In genomic region chr5:107361945-107362344, GRCh38 we compare ENCODE assay signal across 12 cellular contexts.
A peak's percentile ranks its signal among the peaks of the same experiment; 100 is the strongest.
DNase-seq lines count a peak whose midpoint lies in the region; ATAC-seq lines count a peak whose summit lies in the region.
"Had no signal": no experiment of that assay in that cellular context is flagged by ENCODE, and none has a peak within 500 bp of the region (broad histone marks: within the 10 kb centered on the region; RNA-seq: fewer than 3 reads in every experiment).

No MANE protein-coding gene starts in this region.

- H2AFZ ChIP-seq in mesenchymal stem cell (ENCODE audit: low read depth, low read length), result no peak overlapping the region
- H2AFZ ChIP-seq: PC-9 had no signal

- H4K91ac ChIP-seq in mesenchymal stem cell (ENCODE audit: low read length), result no peak overlapping the region

- WGBS in mesenchymal stem cell, result 84% methylated on average over 4 of the region's 4 CpGs

- H3K4me1 Mint-ChIP-seq in stimulated activated naive CD8-positive, alpha-beta T cell treated with anti-CD3 and anti-CD28 coated beads, Interleukin-15, amount 100 ng/mL, for 72 hours, result peaks cover 6% of the 10 kb centered on the region

- H2BK5ac ChIP-seq in mesenchymal stem cell (ENCODE audit: low read depth, low read length, poor library complexity, severe bottlenecking), result no peak overlapping the region

- H3K4me2 ChIP-seq in mesenchymal stem cell (ENCODE audit: low read length, poor library complexity, severe bottlenecking), result no peak overlapping the region
- H3K4me2 ChIP-seq: PC-9 had no signal

- H2BK12ac ChIP-seq in mesenchymal stem cell (ENCODE audit: low read length in 2 of 2), result peak overlapping the region in 1 of 2 experiments; percentile 57

- H3K9ac ChIP-seq in mesenchymal stem cell (ENCODE audit: low read length), result peak overlapping the region; percentile 21

- no peaks in the 10 kb centered on the region for H3K27me3 Mint-ChIP-seq in stimulated activated naive CD8-positive, alpha-beta T cell treated with anti-CD3 and anti-CD28 coated beads, Interleukin-15, amount 100 ng/mL, for 72 hours

- no peak for ATAC-seq in HG02588 (IDR thresholded peaks at IDR 0.05; ENCODE audit: unreplicated experiment)
- no peak for ATAC-seq in GM21576 (IDR thresholded peaks at IDR 0.05; ENCODE audit: unreplicated experiment)
- ATAC-seq in stimulated activated naive CD8-positive, alpha-beta T cell treated with anti-CD3 and anti-CD28 coated beads, Interleukin-15, amount 100 ng/mL, for 72 hours, result no peak

- no peak overlapping the region for H3K27ac ChIP-seq in epithelial cell of prostate
- no peak overlapping the region for H3K27ac ChIP-seq in mesenchymal stem cell (ENCODE audit: low read length, poor library complexity, severe bottlenecking)
- H3K27ac ChIP-seq: PC-9 had no signal

- peaks cover 3% of the 10 kb centered on the region for H3K4me1 ChIP-seq in mesenchymal stem cell (ENCODE audit: control insufficient read depth, insufficient read depth, low read depth, low read length)

- no peak overlapping the region for H3K23ac ChIP-seq in mesenchymal stem cell (ENCODE audit: low read length in 2 of 2)

- H3K9me3 Mint-ChIP-seq in stimulated activated naive CD8-positive, alpha-beta T cell treated with anti-CD3 and anti-CD28 coated beads, Interleukin-15, amount 100 ng/mL, for 72 hours, result no peaks in the 10 kb centered on the region

- H3K79me1 ChIP-seq in mesenchymal stem cell (replicated peaks; ENCODE audit: low read length, poor library complexity, severe bottlenecking), result no peaks in the 10 kb centered on the region

- no peaks in the 10 kb centered on the region for H3K27me3 ChIP-seq in mesenchymal stem cell (ENCODE audit: control insufficient read depth in 1 of 2, insufficient read depth in 1 of 2, low read length in 2 of 2)

- H4K8ac ChIP-seq in mesenchymal stem cell (ENCODE audit: low read length), result no peak overlapping the region

- no peak overlapping the region for H3K27ac Mint-ChIP-seq in stimulated activated naive CD8-positive, alpha-beta T cell treated with anti-CD3 and anti-CD28 coated beads, Interleukin-15, amount 100 ng/mL, for 72 hours

- no peak overlapping the region for H3K4me3 ChIP-seq in mesenchymal stem cell (ENCODE audit: insufficient read depth in 1 of 2, low read depth in 1 of 2, low read length in 2 of 2)
- H3K4me3 ChIP-seq: PC-9 had no signal

- no peak overlapping the region for H2AK5ac ChIP-seq in mesenchymal stem cell (ENCODE audit: low read length, severe bottlenecking)

- no peak overlapping the region for H3K4me3 Mint-ChIP-seq in stimulated activated naive CD8-positive, alpha-beta T cell treated with anti-CD3 and anti-CD28 coated beads, Interleukin-15, amount 100 ng/mL, for 72 hours

- no peak overlapping the region for H2BK15ac ChIP-seq in mesenchymal stem cell (ENCODE audit: low read depth, poor library complexity, severe bottlenecking)

- H2BK120ac ChIP-seq in mesenchymal stem cell (ENCODE audit: low read depth, low read length), result no peak overlapping the region

- H3K9me3 ChIP-seq in mesenchymal stem cell (ENCODE audit: control insufficient read depth, low read length), result no peaks in the 10 kb centered on the region

- no peak overlapping the region for H3K14ac ChIP-seq in mesenchymal stem cell (ENCODE audit: low read length in 2 of 2)

- DNase-seq in AG20443 (ENCODE audit: low spot score) (peak; percentile 23), NOMO-1 treated with DMSO at 0.1 percent for 48 hours (lab: John Stamatoyannopoulos, UW; ENCODE audit: unreplicated experiment) (peak; percentile 96), epithelial cell of prostate (ENCODE audit: low read depth, low spot score) (peak; percentile 56), mesenchymal stem cell (peak; percentile 72), GF-D8 (lab: John Stamatoyannopoulos, UW) (no peak)
- no peak for DNase-seq in stimulated activated naive CD8-positive, alpha-beta T cell treated with anti-CD3 and anti-CD28 coated beads, Interleukin-15, amount 100 ng/mL, for 72 hours
- DNase-seq: activated CD8-positive, alpha-beta memory T cell treated with anti-CD3 and anti-CD28 coated beads, Interleukin-2, amount 50 U/mL, for 4 hours; effector CD4-positive, alpha-beta T cell; NCI-H2029 treated with DMSO at 0.1 percent for 48 hours; PC-9 had no signal

- no peak overlapping the region for H3K4ac ChIP-seq in mesenchymal stem cell (ENCODE audit: low read depth in 1 of 2, low read length in 2 of 2)

- H3K18ac ChIP-seq in mesenchymal stem cell (ENCODE audit: low read depth in 1 of 2, low read length in 2 of 2), result peak overlapping the region in 1 of 2 experiments; percentile 14

- no peaks in the 10 kb centered on the region for H3K36me3 ChIP-seq in mesenchymal stem cell (ENCODE audit: control insufficient read depth in 1 of 2, insufficient read depth in 2 of 2, low read depth in 1 of 2, low read length in 2 of 2)

Comparison
In these comparisons a context has a peak if more than half of its experiments do, and no peak if none do; other contexts are left out.
1. DNase-seq: peak in AG20443 (single experiment), NOMO-1 treated with DMSO at 0.1 percent for 48 hours (single experiment), epithelial cell of prostate (single experiment) and mesenchymal stem cell (single experiment); none in stimulated activated naive CD8-positive, alpha-beta T cell treated with anti-CD3 and anti-CD28 coated beads, Interleukin-15, amount 100 ng/mL, for 72 hours (0 of 2) and GF-D8 (single experiment).